9 cellular contexts compared by ENCODE assay signal in the genomic region with DNA sequence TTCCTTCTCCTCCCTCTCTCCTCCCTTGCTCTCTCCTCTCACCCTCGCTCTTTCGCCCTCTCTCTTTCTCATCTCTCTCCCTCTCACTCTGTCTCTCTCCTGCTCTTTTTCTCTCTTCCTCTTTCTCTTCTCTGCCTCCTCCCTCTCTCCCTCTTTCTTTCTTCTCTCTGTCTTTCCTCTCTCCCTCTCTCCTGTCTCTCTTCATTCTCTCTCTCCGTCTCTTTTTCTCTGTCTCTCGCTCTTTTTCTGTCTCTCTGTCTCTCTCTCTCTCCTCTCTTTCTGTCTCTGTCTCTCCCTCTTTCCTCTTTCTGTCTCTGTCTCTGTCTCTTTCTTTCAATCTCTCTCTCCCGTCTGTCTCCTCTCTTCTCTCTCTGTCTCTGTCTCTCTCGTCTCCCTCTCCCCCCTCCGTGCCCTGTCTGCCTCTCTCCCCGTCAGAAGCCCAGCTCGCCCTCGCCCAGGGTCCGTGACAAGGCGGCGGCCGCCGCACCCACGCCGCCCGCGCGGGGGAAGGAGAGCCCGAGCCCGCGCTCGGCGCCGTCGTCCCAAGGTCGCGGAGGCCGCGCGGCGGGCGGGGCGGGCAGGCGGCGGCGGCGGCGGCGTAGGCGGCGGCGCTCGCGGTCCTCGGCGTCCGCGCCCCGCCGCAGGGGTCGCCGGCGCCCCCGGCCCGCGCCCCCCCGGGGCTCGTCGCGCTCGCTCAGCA. TPM values are rescaled to one million over a fixed set of nuclear protein-coding genes. Genes with fewer than 3 reads are reported as not detected.
DNase-seq lines count a peak whose midpoint lies in the region; ATAC-seq, FAIRE-seq and TF ChIP-seq lines count a peak whose summit lies in the region.
"Had no signal": no experiment of that assay in that cellular context is flagged by ENCODE, and none has a peak within 500 bp of the region (broad histone marks: within the 10 kb centered on the region; RNA-seq: fewer than 3 reads in every experiment).

No MANE protein-coding gene starts in this region.

- CTCF ChIA-PET in Calu3 (lab: Charles Lee), result no interaction called here
- CTCF ChIA-PET in RWPE1 (lab: Yijun Ruan, JAX), result interaction anchor here (1.5 to 2.3 kb wide), 3 partner anchors 10 to 33 kb away, joined by 5 to 11 read pairs (median 7); no protein-coding TSS in a partner anchor

- H3F3A ChIP-seq in SU-DHL-6 (ENCODE audit: insufficient read depth), result no peaks in the 10 kb centered on the region

- no peak overlapping the region for H3K27ac Mint-ChIP-seq in Calu3 (ENCODE audit: unreplicated experiment)

- no peaks in the 10 kb centered on the region for H3K9me2 ChIP-seq in SU-DHL-6 (replicated peaks; ENCODE audit: insufficient read depth, low read length)

- no TSS peak for BruUV-seq in Calu3 (replicated peaks; lab: Mats Ljungman, UMichigan)

- peak overlapping the region; percentile 0 for H3K4me3 Mint-ChIP-seq in Calu3 (ENCODE audit: low read depth, unreplicated experiment)

- peak overlapping the region; percentile 73 for H2AFZ ChIP-seq in SU-DHL-6 (ENCODE audit: low read depth, low read length, severe bottlenecking)
- H2AFZ ChIP-seq in fibroblast of lung (ENCODE audit: low read length), result no peak overlapping the region

- no peak for DNase-seq in Calu3
- DNase-seq in fibroblast of lung (ENCODE audit: low read depth in 2 of 2), result no peak
- DNase-seq in pancreas, result peak in 1 of 6 donors; percentile 78
- DNase-seq in NCI-H1694 treated with DMSO at 0.1 percent for 48 hours (lab: John Stamatoyannopoulos, UW), result no peak
- DNase-seq in RWPE1 (ENCODE audit: low spot score), result no peak
- DNase-seq in BE2C, result no peak

- intact Hi-C loops in Calu3 (cut with micrococcal nuclease; ENCODE audit: unreplicated experiment) (no loop called here), pancreas (cut with DNase I) (no loop called here)

- H3K36me3 Mint-ChIP-seq in Calu3 (ENCODE audit: insufficient read depth, unreplicated experiment), result no peaks in the 10 kb centered on the region

- H4K20me1 ChIP-seq in SU-DHL-6 (ENCODE audit: low read depth, low read length) (no peaks in the 10 kb centered on the region), fibroblast of lung (ENCODE audit: control insufficient read depth, extremely low read depth, insufficient read depth, low read length) (no peaks in the 10 kb centered on the region)

- peaks cover 10% of the 10 kb centered on the region for H3K4me1 Mint-ChIP-seq in Calu3 (ENCODE audit: low read depth, unreplicated experiment)

- H3K36me3 ChIP-seq in SU-DHL-6 (ENCODE audit: low read length) (no peaks in the 10 kb centered on the region), fibroblast of lung (ENCODE audit: control insufficient read depth, insufficient read depth, low read length) (no peaks in the 10 kb centered on the region), pancreas (no peaks in the 10 kb centered on the region), BE2C (0 out of 2 replicates have a peak, but pooled peaks cover 2% of the 10 kb centered on the region)

- ATAC-seq in pancreas (peak; percentile 53 to 73 (median 58)), HG03108 (IDR thresholded peaks at IDR 0.05; ENCODE audit: unreplicated experiment) (no peak)

- no peaks in the 10 kb centered on the region for H3K9me3 Mint-ChIP-seq in Calu3 (ENCODE audit: low read depth, unreplicated experiment)

- H3K4me1 ChIP-seq in fibroblast of lung (ENCODE audit: control insufficient read depth, extremely low read depth, insufficient read depth, low read length) (no peaks in the 10 kb centered on the region), pancreas (no peaks in the 10 kb centered on the region), BE2C (no peaks in the 10 kb centered on the region)

- no peak overlapping the region for H3K4me2 ChIP-seq in SU-DHL-6 (ENCODE audit: low read depth, low read length, poor library complexity, severe bottlenecking)
- H3K4me2 ChIP-seq in fibroblast of lung (ENCODE audit: extremely low read depth, insufficient read depth, low read length), result peak overlapping the region; percentile 2

- H3K27me3 ChIP-seq in SU-DHL-6 (ENCODE audit: low read length) (no peaks in the 10 kb centered on the region), fibroblast of lung (ENCODE audit: control insufficient read depth, insufficient read depth, low read length) (peaks cover 19% of the 10 kb centered on the region), pancreas (no peaks in the 10 kb centered on the region), BE2C (peaks cover 14% of the 10 kb centered on the region)

- no peak for TF ChIP-seq CTCF in Calu3 (IDR thresholded peaks at IDR 0.05; ENCODE audit: unreplicated experiment)
- no peak for TF ChIP-seq CTCF in SU-DHL-6 (IDR thresholded peaks at IDR 0.05; ENCODE audit: insufficient read depth, low read length, poor library complexity, severe bottlenecking)
- no peak for TF ChIP-seq CTCF in fibroblast of lung (conservative IDR thresholded peaks at IDR 0.05 in 1 of 2, IDR thresholded peaks at IDR 0.05 in 1 of 2; ENCODE audit: low read depth in 1 of 2, low read length in 2 of 2)
- no peak for TF ChIP-seq CTCF in pancreas (IDR thresholded peaks at IDR 0.05)
- TF ChIP-seq CTCF in RWPE1 (conservative IDR thresholded peaks at IDR 0.05; ENCODE audit: low read depth), result no peak
- TF ChIP-seq CTCF in BE2C (IDR thresholded peaks at IDR 0.05; ENCODE audit: low read depth, low read length), result no peak

- H3K9me3 ChIP-seq in SU-DHL-6 (ENCODE audit: insufficient read depth, low read length), result no peaks in the 10 kb centered on the region
- no peaks in the 10 kb centered on the region for H3K9me3 ChIP-seq in fibroblast of lung (ENCODE audit: control insufficient read depth, insufficient read depth, low read depth, low read length)
- H3K9me3 ChIP-seq in pancreas, result no peaks in the 10 kb centered on the region
- no peaks in the 10 kb centered on the region for H3K9me3 ChIP-seq in BE2C

- no peak for FAIRE-seq in pancreas (lab: Jason Lieb, UNC)
- FAIRE-seq: colon had no signal

- no peak overlapping the region for H3K4me3 ChIP-seq in SU-DHL-6 (ENCODE audit: insufficient read depth, low read length, poor library complexity, severe bottlenecking)
- peak overlapping the region in 2 of 4 experiments; percentile 5 to 37 for H3K4me3 ChIP-seq in fibroblast of lung (replicated peaks in 1 of 4; ENCODE audit: control extremely low read depth in 1 of 4, insufficient read depth in 1 of 4, low read depth in 3 of 4, low read length in 4 of 4)
- H3K4me3 ChIP-seq in pancreas, result peak overlapping the region in 2 of 4 donors; percentile 36 to 57
- H3K4me3 ChIP-seq in BE2C (ENCODE audit: low read depth, low read length), result no peak overlapping the region

- whole genome bisulfite sequencing in pancreas, 2 donors, result 4 to 6% methylated on average over 25 to 63 of the region's 63 CpGs

- H3K9ac ChIP-seq in SU-DHL-6 (ENCODE audit: low read length) (no peak overlapping the region), fibroblast of lung (ENCODE audit: insufficient read depth, low read length) (no peak overlapping the region)

- H3K79me2 ChIP-seq in SU-DHL-6 (ENCODE audit: insufficient read depth, low read length) (no peaks in the 10 kb centered on the region), fibroblast of lung (ENCODE audit: control insufficient read depth, insufficient read depth, low read length) (no peaks in the 10 kb centered on the region)

- H3K27ac ChIP-seq in SU-DHL-6 (ENCODE audit: low read depth, low read length) (no peak overlapping the region), fibroblast of lung (ENCODE audit: insufficient read depth, low read length) (no peak overlapping the region), pancreas (no peak overlapping the region), RWPE1 (no peak overlapping the region)

- H3K27me3 Mint-ChIP-seq in Calu3 (ENCODE audit: unreplicated experiment), result peaks cover 88% of the 10 kb centered on the region

- POLR2A ChIA-PET in RWPE1 (lab: Yijun Ruan, JAX; ENCODE audit: low non-redundant PET), result no interaction called here

RNA-seq across cellular contexts. Expression of a gene that starts 21.3 kb away (rescaled TPM):
- total RNA-seq in Calu3 (2022) (72.7 and 135 TPM in 2 replicates), fibroblast of lung (36.2 and 70.0 TPM in 2 replicates), pancreas (100 to 1,000 TPM; 106 to 752 (median 138) TPM)
- polyA plus RNA-seq in fibroblast of lung (234 and 235 TPM in 2 replicates), pancreas (100 to 1,000 TPM; 160 to 642 TPM)
- polyA plus RNA-seq in fibroblast of lung (2012), result 950 and 998 TPM in 2 replicates
- 199 and 349 TPM in 2 replicates for polyA minus RNA-seq in fibroblast of lung (ENCODE audit: low replicate concordance)
- polyA plus RNA-seq in BE2C (2012; ENCODE audit: insufficient read depth, insufficient read length, low read depth), result 659 TPM
